In genomic region chr2:37604716-37605115, GRCh38 we compare ENCODE assay signal across 15 cellular contexts.
"Had no signal": no experiment of that assay in that cellular context is flagged by ENCODE, and none has a peak within 500 bp of the region (broad histone marks: within the 10 kb centered on the region; RNA-seq: fewer than 3 reads in every experiment).

No MANE protein-coding gene starts in this region.

- ATAC-seq: activated CD8-positive, alpha-beta T cell treated with anti-CD3 and anti-CD28 coated beads for 36 hours; right cardiac atrium; stimulated activated naive CD8-positive, alpha-beta T cell treated with anti-CD3 and anti-CD28 coated beads, Interleukin-15, Interleukin-2, amounts not matched to agents 100 U/mL and 50 U/mL, for 24 hours had no signal

- H3K27ac ChIP-seq: brain microvascular endothelial cell had no signal

- H3K36me3 ChIP-seq: brain microvascular endothelial cell had no signal

- DNase-seq: activated B cell treated with CpG ODN at 0.5 μM for 24 hours; activated CD4-positive, alpha-beta T cell treated with anti-CD3 and anti-CD28 coated beads for 48 hours; activated CD8-positive, alpha-beta memory T cell treated with anti-CD3 and anti-CD28 coated beads, Interleukin-2, amount 50 U/mL, for 4 hours; activated CD8-positive, alpha-beta T cell treated with anti-CD3 and anti-CD28 coated beads for 36 hours; activated naive CD8-positive, alpha-beta T cell treated with anti-CD3 and anti-CD28 coated beads for 36 hours; brain microvascular endothelial cell; cerebellar nuclear complex; erythroblast; glutamatergic neuron; hypothalamus; nephron progenitor cell; occipital lobe; right cardiac atrium; stimulated activated naive CD8-positive, alpha-beta T cell treated with anti-CD3 and anti-CD28 coated beads, Interleukin-15, Interleukin-2, amounts not matched to agents 100 U/mL and 50 U/mL, for 24 hours had no signal

- H3K4me2 ChIP-seq: smooth muscle cell had no signal

- H3K27me3 ChIP-seq: brain microvascular endothelial cell had no signal

- H3K4me3 ChIP-seq: smooth muscle cell had no signal
